In the genomic region with DNA sequence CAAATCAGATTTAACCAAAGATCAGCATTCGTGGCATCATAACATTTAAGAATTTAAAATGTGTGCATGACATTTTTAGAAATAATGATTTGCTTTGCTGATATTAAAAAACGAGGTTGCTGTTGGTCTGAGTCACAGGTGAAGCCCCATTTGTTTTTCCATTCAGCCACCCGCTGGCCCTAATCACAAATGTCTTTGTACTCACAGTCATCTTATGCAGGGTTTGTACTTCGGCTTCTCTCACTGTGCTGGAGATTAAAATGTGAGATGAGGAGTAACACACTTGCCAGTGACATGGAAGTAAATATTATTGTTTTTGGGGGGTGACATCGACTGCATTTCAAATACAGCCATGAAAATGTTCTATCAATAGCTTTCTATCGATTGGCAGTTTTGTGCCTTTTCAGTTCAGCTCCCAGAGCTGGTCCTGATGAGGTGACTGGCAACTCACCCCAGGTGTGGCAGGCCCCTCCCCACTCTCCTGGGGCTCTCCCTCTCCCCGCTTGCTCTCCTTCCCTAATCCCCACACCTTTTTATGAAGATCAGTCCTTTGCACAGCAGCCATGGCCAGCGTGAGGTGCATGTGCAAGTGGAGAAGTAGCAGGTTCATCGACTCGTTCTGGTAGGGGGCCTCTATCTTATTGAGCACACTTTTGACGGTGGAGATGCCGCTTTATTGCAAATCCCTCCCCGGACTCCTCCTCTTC, we compare ENCODE assay signal across 19 cellular contexts.
"Had no signal": no experiment of that assay in that cellular context is flagged by ENCODE, and none has a peak within 500 bp of the region (broad histone marks: within the 10 kb centered on the region; RNA-seq: fewer than 3 reads in every experiment).

No MANE protein-coding gene starts in this region.

- H3K4me3 ChIP-seq: gastroesophageal sphincter, heart right ventricle, left lung, skin epidermis, tibial artery, uterus had no signal

- H3K27me3 Mint-ChIP-seq: memory B cell, progenitor cell of endocrine pancreas had no signal

- H3K4me1 ChIP-seq: gastroesophageal sphincter, left lung, tibial artery, uterus had no signal

- H3K27me3 ChIP-seq: gastroesophageal sphincter, heart right ventricle, left lung, tibial artery, uterus had no signal

- DNase-seq: activated naive CD4-positive, alpha-beta T cell; heart right ventricle; kidney; left lung; natural killer cell; occipital lobe; right cardiac atrium; stimulated activated CD4-positive, alpha-beta T cell treated with anti-CD3 and anti-CD28 coated beads, Interleukin-15, amount 100 ng/mL, for 24 hours; stimulated activated CD4-positive, alpha-beta T cell treated with anti-CD3 and anti-CD28 coated beads, Interleukin-4, amount 100 ng/mL, for 1 hour; stimulated activated naive CD4-positive, alpha-beta T cell; T-helper 1 cell; tibial artery; uterus had no signal

- ATAC-seq: gastroesophageal sphincter, heart right ventricle, left lung, natural killer cell, right cardiac atrium had no signal

- H3K9me3 ChIP-seq: gastroesophageal sphincter, heart right ventricle, left lung, tibial artery, uterus had no signal

- H3K27ac Mint-ChIP-seq: activated T-helper 1 cell treated with anti-CD3 and anti-CD28 coated beads, Interleukin-12 subunit alpha, Interleukin-12 subunit beta, Interleukin-2, Interleukin-4 antibody, amounts not matched to agents 30 ng/mL and 10 ng/mL and 1 ng/mL, durations not matched to agents 14 hours and 24 hours and 36 hours; memory B cell; progenitor cell of endocrine pancreas had no signal

- H3K27ac ChIP-seq: gastroesophageal sphincter, heart right ventricle, left lung, skin epidermis, tibial artery, uterus, VCaP had no signal

- H3K36me3 ChIP-seq: gastroesophageal sphincter, heart right ventricle, left lung, tibial artery, uterus had no signal

- H3K9me3 Mint-ChIP-seq: activated T-helper 1 cell treated with anti-CD3 and anti-CD28 coated beads, Interleukin-12 subunit alpha, Interleukin-12 subunit beta, Interleukin-2, Interleukin-4 antibody, amounts not matched to agents 30 ng/mL and 10 ng/mL and 1 ng/mL, durations not matched to agents 14 hours and 24 hours and 36 hours; memory B cell; natural killer cell had no signal

- H3K36me3 Mint-ChIP-seq: memory B cell, natural killer cell had no signal

- H3K4me3 Mint-ChIP-seq: activated T-helper 1 cell treated with anti-CD3 and anti-CD28 coated beads, Interleukin-12 subunit alpha, Interleukin-12 subunit beta, Interleukin-2, Interleukin-4 antibody, amounts not matched to agents 30 ng/mL and 10 ng/mL and 1 ng/mL, durations not matched to agents 14 hours and 24 hours and 36 hours; memory B cell; natural killer cell had no signal
